In genomic region chr14:100303925-100304324, GRCh38 we compare ENCODE assay signal across 18 cellular contexts. TPM values are rescaled to one million over a fixed set of nuclear protein-coding genes. Genes with fewer than 3 reads are reported as not detected.
DNase-seq lines count a peak whose midpoint lies in the region; FAIRE-seq and TF ChIP-seq lines count a peak whose summit lies in the region.
"Had no signal": no experiment of that assay in that cellular context is flagged by ENCODE, and none has a peak within 500 bp of the region (broad histone marks: within the 10 kb centered on the region; RNA-seq: fewer than 3 reads in every experiment).

No MANE protein-coding gene starts in this region.

- no peak for TF ChIP-seq EP300 in H1 (IDR thresholded peaks at IDR 0.05; ENCODE audit: borderline replicate concordance in 1 of 2, low read depth in 2 of 2, low read length in 2 of 2)

- H4K8ac ChIP-seq in H1 (ENCODE audit: extremely low read depth, insufficient read depth, low read length), result no peak overlapping the region

- no peak overlapping the region for H3K4ac ChIP-seq in H1 (replicated peaks; ENCODE audit: insufficient read length, low read depth, low read length)

- no peaks in the 10 kb centered on the region for H3K9me3 ChIP-seq in H1 (ENCODE audit: insufficient read depth in 2 of 2, low read depth in 1 of 2, low read length in 1 of 2)
- H3K9me3 ChIP-seq in neural progenitor cell (ENCODE audit: low read depth), result no peaks in the 10 kb centered on the region
- H3K9me3 ChIP-seq: left lung had no signal

- H3K27ac ChIP-seq in H1 (ENCODE audit: low read depth, low read length) (no peak overlapping the region), neural progenitor cell (no peak overlapping the region)

- H2AFZ ChIP-seq in H1 (ENCODE audit: low read length) (no peak overlapping the region), neural progenitor cell (replicated peaks) (no peak overlapping the region)

- WGBS in H1 (ENCODE audit: extremely low coverage in 1 of 2, insufficient coverage in 1 of 2, insufficient read length in 1 of 2, insufficient replicate concordance in 2 of 2, low coverage in 1 of 2, low lambda C conversion rate in 2 of 2, missing lambda C conversion rate in 1 of 2), 2 experiments, result 65% methylated on average over 4 of the region's 4 CpGs; no CpG with 5 or more reads in 1 of the 2 experiments

- H2BK20ac ChIP-seq in H1 (ENCODE audit: low read length), result no peak overlapping the region

- DNase-seq in CD14-positive monocyte (ENCODE audit: low spot score) (no peak), HEK293T (ENCODE audit: extremely low spot score) (no peak), H1 (ENCODE audit: low read depth in 1 of 2, low spot score in 2 of 2) (no peak), neural progenitor cell (ENCODE audit: low spot score) (peak; percentile 65), superior temporal gyrus (ENCODE audit: extremely low spot score) (no peak), KG1 (lab: John Stamatoyannopoulos, UW) (no peak), COLO668 (lab: John Stamatoyannopoulos, UW; ENCODE audit: unreplicated experiment) (no peak), retina (no peak)
- DNase-seq: activated CD4-positive, alpha-beta T cell treated with anti-CD3 and anti-CD28 coated beads, Interleukin-2, amount 10 ng/mL, durations not matched to agents 24 days and 14 days; activated T-cell treated with anti-CD3 and anti-CD28 coated beads for 4 hours; EL; left lung; NCI-H1092 treated with DMSO at 0.1 percent for 48 hours had no signal

- CTCF ChIA-PET in HEK293T (lab: Yijun Ruan, JAX) (interaction anchor here (1.1 kb wide), 1 partner anchor 63 kb away, joined by 3 read pairs; no protein-coding TSS in a partner anchor), H1 (lab: Charles Lee; ENCODE audit: partially characterized antibody) (interaction anchor here (1.0 to 1.7 kb wide), 7 partner anchors 9 to 74 kb away, joined by 3 to 9 read pairs (median 4); a partner anchor contains a TSS)

- intact Hi-C loops in CD14-positive monocyte (cut with micrococcal nuclease), result no loop called here

- no peak overlapping the region for H3K18ac ChIP-seq in H1 (ENCODE audit: extremely low read depth, low read length)

- H2BK120ac ChIP-seq in H1 (replicated peaks; ENCODE audit: low read depth, low read length), result no peak overlapping the region

- H3K79me1 ChIP-seq in H1 (ENCODE audit: low read depth, low read length), result peaks cover 16% of the 10 kb centered on the region

- H3K4me2 ChIP-seq in H1 (ENCODE audit: insufficient read depth in 1 of 2, low read depth in 2 of 2, low read length in 2 of 2), result peak overlapping the region; percentile 81 to 90
- H3K4me2 ChIP-seq in neural progenitor cell, result peak overlapping the region; percentile 86

- H3K14ac ChIP-seq in H1 (ENCODE audit: insufficient read length), result no peak overlapping the region

- no peak overlapping the region for H3K9ac ChIP-seq in H1 (replicated peaks in 1 of 4; ENCODE audit: extremely low read depth in 1 of 4, low read depth in 3 of 4, low read length in 3 of 4)
- no peak overlapping the region for H3K9ac ChIP-seq in neural progenitor cell

- H3K4me3 Mint-ChIP-seq in CD14-positive monocyte (peak overlapping the region; percentile 21 to 53), neural progenitor cell (peak overlapping the region; percentile 95)

- H3K4me1 Mint-ChIP-seq in CD14-positive monocyte (peaks cover 42% of the 10 kb centered on the region), neural progenitor cell (peaks cover 30% of the 10 kb centered on the region)

- H3K23me2 ChIP-seq in H1 (ENCODE audit: low read depth, low read length), result peaks cover 18% of the 10 kb centered on the region; the same call in 1 of the 2 replicates

- TF ChIP-seq CTCF in CD14-positive monocyte (IDR thresholded peaks at IDR 0.05), result no peak
- TF ChIP-seq CTCF in H1 (IDR thresholded peaks at IDR 0.05; ENCODE audit: control extremely low read depth in 1 of 3, insufficient read depth in 1 of 3, low read depth in 1 of 3, low read length in 3 of 3), result no peak
- TF ChIP-seq CTCF in neural progenitor cell (IDR thresholded peaks at IDR 0.05), result no peak

- H3K27ac Mint-ChIP-seq in CD14-positive monocyte (no peak overlapping the region), neural progenitor cell (no peak overlapping the region)
- H3K27ac Mint-ChIP-seq: activated CD4-positive, alpha-beta T cell treated with anti-CD3 and anti-CD28 coated beads, Interleukin-2, amount 10 ng/mL, durations not matched to agents 24 days and 14 days; activated naive CD4-positive, alpha-beta T cell treated with anti-CD3 and anti-CD28 coated beads, Interleukin-2, amount 50 U/mL, for 24 hours; T-helper 2 cell treated with Interferon-gamma antibody and Interleukin-4, amounts not matched to agents 5 μg/mL and 100 μg/mL, for 36 hours had no signal

- H3F3A ChIP-seq in neural progenitor cell (ENCODE audit: low read depth), result peaks cover 12% of the 10 kb centered on the region

- no peak for TF ChIP-seq RAD21 in H1 (IDR thresholded peaks at IDR 0.05 in 1 of 2, conservative IDR thresholded peaks at IDR 0.05 in 1 of 2; ENCODE audit: low read depth in 2 of 2, low read length in 2 of 2)

- H3K27me3 Mint-ChIP-seq in CD14-positive monocyte (ENCODE audit: low read depth in 3 of 3) (peaks cover 9 to 15% (median 10%) of the 10 kb centered on the region in 3 donors), neural progenitor cell (ENCODE audit: insufficient read depth, low read depth) (peaks cover 11% of the 10 kb centered on the region)

- H3K4me1 ChIP-seq in H1 (replicated peaks in 1 of 4; ENCODE audit: control insufficient read depth in 3 of 4, insufficient read depth in 4 of 4, low read length in 3 of 4) (peaks cover 10 to 22% (median 14%) of the 10 kb centered on the region in 4 experiments), neural progenitor cell (peaks cover 26% of the 10 kb centered on the region)

- no peak overlapping the region for H2AK5ac ChIP-seq in H1 (ENCODE audit: low read depth, low read length)

- H4K91ac ChIP-seq in H1 (replicated peaks; ENCODE audit: insufficient read length, low read length), result no peak overlapping the region

- peaks cover 16 to 17% of the 10 kb centered on the region in 2 experiments for H4K20me1 ChIP-seq in H1 (replicated peaks in 1 of 2; ENCODE audit: control insufficient read depth in 1 of 2, insufficient read depth in 2 of 2, low read length in 2 of 2)
- H4K20me1 ChIP-seq in neural progenitor cell (ENCODE audit: low read depth), result peaks cover 84% of the 10 kb centered on the region

- H4K5ac ChIP-seq in H1 (ENCODE audit: insufficient read length, low read depth, low read length), result no peak overlapping the region

- H3K56ac ChIP-seq in H1 (replicated peaks; ENCODE audit: insufficient read length, low read depth, low read length), result no peak overlapping the region

- H3K36me3 ChIP-seq in H1 (ENCODE audit: control insufficient read depth in 2 of 4, insufficient read depth in 4 of 4, low read length in 3 of 4), result peaks cover 0 to 7% (median 0%) of the 10 kb centered on the region in 4 experiments; a peak in 3 of 8 replicates
- no peaks in the 10 kb centered on the region for H3K36me3 ChIP-seq in neural progenitor cell
- H3K36me3 ChIP-seq: left lung had no signal

- FAIRE-seq in H1 (lab: Jason Lieb, UNC), result peak; percentile 80
- FAIRE-seq: bronchial epithelial cell had no signal

- 0 out of 2 replicates have a peak overlapping the region, but pooled peaks have one; percentile 77 for H2BK5ac ChIP-seq in H1 (ENCODE audit: low read depth, low read length)

- no peak for TF ChIP-seq POLR2A in H1 (IDR thresholded peaks at IDR 0.05; ENCODE audit: control extremely low read depth in 1 of 2, low read depth in 2 of 2, low read length in 2 of 2)

- H3K36me3 Mint-ChIP-seq in CD14-positive monocyte (peaks cover 7 to 8% of the 10 kb centered on the region in 2 donors), neural progenitor cell (peaks cover 9% of the 10 kb centered on the region)
- H3K36me3 Mint-ChIP-seq: activated naive CD4-positive, alpha-beta T cell treated with anti-CD3 and anti-CD28 coated beads, Interleukin-2, amount 50 U/mL, for 24 hours had no signal

- H3K79me2 ChIP-seq in H1 (ENCODE audit: control insufficient read depth in 1 of 2, insufficient read depth in 2 of 2, low read length in 2 of 2) (peaks cover 6 to 52% of the 10 kb centered on the region in 2 experiments; a peak in 3 of 4 replicates), neural progenitor cell (ENCODE audit: low read depth) (peaks cover 98% of the 10 kb centered on the region)

- H3K4me3 ChIP-seq in H1 (ENCODE audit: extremely low read depth in 1 of 4, insufficient read depth in 2 of 4, low read depth in 3 of 4, low read length in 4 of 4) (peak overlapping the region in 1 of 4 experiments; percentile 95; a peak in 2 of 8 replicates), neural progenitor cell (peak overlapping the region; percentile 100)

- H3K23ac ChIP-seq in H1 (ENCODE audit: insufficient read length), result no peak overlapping the region

- no peaks in the 10 kb centered on the region; a peak in 1 of 7 replicates for H3K27me3 ChIP-seq in H1 (replicated peaks in 1 of 4; ENCODE audit: control insufficient read depth in 3 of 4, extremely low read depth in 1 of 4, insufficient read depth in 3 of 4, low read length in 3 of 4)
- no peaks in the 10 kb centered on the region for H3K27me3 ChIP-seq in neural progenitor cell
- H3K27me3 ChIP-seq: left lung had no signal

- POLR2A ChIA-PET in HEK293T (lab: Yijun Ruan, JAX), result no interaction called here
- POLR2A ChIA-PET in H1 (lab: Charles Lee; ENCODE audit: partially characterized antibody), result interaction anchor here (1.5 to 14.7 kb wide), 2 partner anchors 10 to 15 kb away, joined by 10 to 200 read pairs; no protein-coding TSS in a partner anchor

- H3K9me3 Mint-ChIP-seq in CD14-positive monocyte, result peaks cover 0 to 4% (median 0%) of the 10 kb centered on the region in 7 donors
- no peaks in the 10 kb centered on the region for H3K9me3 Mint-ChIP-seq in neural progenitor cell
- H3K9me3 Mint-ChIP-seq: activated CD4-positive, alpha-beta T cell treated with anti-CD3 and anti-CD28 coated beads, Interleukin-2, amount 10 ng/mL, durations not matched to agents 24 days and 14 days; activated naive CD4-positive, alpha-beta T cell treated with anti-CD3 and anti-CD28 coated beads, Interleukin-2, amount 50 U/mL, for 24 hours; T-helper 2 cell treated with Interferon-gamma antibody and Interleukin-4, amounts not matched to agents 5 μg/mL and 100 μg/mL, for 36 hours had no signal

- 0 out of 2 replicates have a peak overlapping the region, but pooled peaks have one; percentile 80 for H2BK12ac ChIP-seq in H1 (ENCODE audit: low read depth, low read length)

- H2BK15ac ChIP-seq in H1 (ENCODE audit: low read length), result 0 out of 2 replicates have a peak overlapping the region, but pooled peaks have one; percentile 81

RNA-seq across cellular contexts. Expression of gene SLC25A29, which starts 2.3 kb away (rescaled TPM):
- 10 to 100 TPM; 16.9 to 33.3 TPM for polyA plus RNA-seq in CD14-positive monocyte
- 135 TPM in 2 replicates for total RNA-seq in H1 (2021; fragmentation: NEBNext Ultra II Directional; extraction: Animal tissue kit (Norgen Biotek cat#: 25700))
- polyA plus RNA-seq in H1 (2011; rRNA removed), result 177 and 264 TPM in 2 replicates
- polyA plus RNA-seq in H1 (2011; cell fraction: cytosol; rRNA removed), result 246 TPM
- polyA plus RNA-seq in H1 (2011; cell fraction: nucleus; rRNA removed), result 602 TPM
- polyA plus RNA-seq in H1 (2012, experiment 1 of 2), result 92.8 to 166 TPM (median 134 TPM) in 4 replicates
- polyA plus RNA-seq in H1 (2012, experiment 2 of 2), result 78.3 TPM
- polyA plus RNA-seq in H1 (2013, experiment 1 of 2), result 83.1 TPM
- 73.2 TPM for polyA plus RNA-seq in H1 (2013, experiment 2 of 2)
- polyA minus RNA-seq in H1 (2011; rRNA and poly(A)+ RNA removed), result 33.9 and 54.6 TPM in 2 replicates
- polyA minus RNA-seq in H1 (2011; cell fraction: cytosol; rRNA and poly(A)+ RNA removed), result 70.1 TPM
- polyA minus RNA-seq in H1 (2011; cell fraction: nucleus; rRNA and poly(A)+ RNA removed), result 124 TPM
- total RNA-seq in neural progenitor cell (ENCODE audit: low replicate concordance), result 103 and 330 TPM in 2 replicates

RNA-seq across cellular contexts. Expression of gene SLC25A47, which starts 19.2 kb away (rescaled TPM):
- not detected for polyA plus RNA-seq in CD14-positive monocyte
- not detected in 2 replicates for total RNA-seq in H1 (2021; fragmentation: NEBNext Ultra II Directional; extraction: Animal tissue kit (Norgen Biotek cat#: 25700))
- polyA plus RNA-seq in H1 (2011; rRNA removed), result not detected in 2 replicates
- 0.05 TPM for polyA plus RNA-seq in H1 (2011; cell fraction: cytosol; rRNA removed)
- polyA plus RNA-seq in H1 (2011; cell fraction: nucleus; rRNA removed), result not detected
- not detected in 4 replicates for polyA plus RNA-seq in H1 (2012, experiment 1 of 2)
- polyA plus RNA-seq in H1 (2012, experiment 2 of 2), result not detected
- not detected for polyA plus RNA-seq in H1 (2013, experiment 1 of 2)
- not detected for polyA plus RNA-seq in H1 (2013, experiment 2 of 2)
- not detected in 2 replicates for polyA minus RNA-seq in H1 (2011; rRNA and poly(A)+ RNA removed)
- polyA minus RNA-seq in H1 (2011; cell fraction: cytosol; rRNA and poly(A)+ RNA removed), result not detected
- not detected for polyA minus RNA-seq in H1 (2011; cell fraction: nucleus; rRNA and poly(A)+ RNA removed)
- not detected in 2 replicates for total RNA-seq in neural progenitor cell (ENCODE audit: low replicate concordance)
- total RNA-seq: activated CD4-positive, alpha-beta T cell treated with anti-CD3 and anti-CD28 coated beads, Interleukin-2, amount 10 ng/mL, durations not matched to agents 24 days and 14 days; bronchial epithelial cell; H4; left lung; temporal lobe had no signal
